ENCODE assay signal across 8 cellular contexts in genomic region chr10:114768394-114768786, GRCh38. TPM values are rescaled to one million over a fixed set of nuclear protein-coding genes. Genes with fewer than 3 reads are reported as not detected.
DNase-seq lines count a peak whose midpoint lies in the region; ATAC-seq and TF ChIP-seq lines count a peak whose summit lies in the region.

No MANE protein-coding gene starts in this region.

- peaks cover 18 to 30% of the 10 kb centered on the region in 2 donors for H3K27me3 Mint-ChIP-seq in T-cell
- peaks cover 2% of the 10 kb centered on the region for H3K27me3 Mint-ChIP-seq in glutamatergic neuron (ENCODE audit: unreplicated experiment)

- peaks cover 12 to 20% (median 15%) of the 10 kb centered on the region in 3 donors for H3K4me1 Mint-ChIP-seq in T-cell
- H3K4me1 Mint-ChIP-seq in glutamatergic neuron (ENCODE audit: low read depth, unreplicated experiment) = no peaks in the 10 kb centered on the region

- no peak overlapping the region for H3K27ac Mint-ChIP-seq in T-cell
- no peak overlapping the region for H3K27ac Mint-ChIP-seq in glutamatergic neuron (ENCODE audit: unreplicated experiment)

- peak overlapping the region in 3 of 21 experiments; percentile 12 to 56 (median 29) for H3K27ac ChIP-seq in skin epidermis

- CTCF ChIA-PET in T-cell (lab: Charles Lee) = interaction anchor here in 1 of 2 donors (1.7 kb wide), 1 partner anchor 297 kb away, joined by 7 read pairs; no protein-coding TSS in a partner anchor

- ATAC-seq in GM19351 (IDR thresholded peaks at IDR 0.05; ENCODE audit: unreplicated experiment) (peak; percentile 34), T-cell (replicated peaks in 1 of 4) (peak in 2 of 4 experiments; percentile 14 to 38), HG03521 (IDR thresholded peaks at IDR 0.05; ENCODE audit: unreplicated experiment) (no peak)

- DNase-seq in T-cell (no peak), glutamatergic neuron (peak; percentile 31), kidney tubule cell (ENCODE audit: low spot score) (no peak), GM20000 (ENCODE audit: low spot score) (no peak)
- DNase-seq in central memory CD4-positive, alpha-beta T cell = no peak

- POLR2A ChIA-PET in T-cell (lab: Charles Lee) = no interaction called here

- H3K9me3 Mint-ChIP-seq in T-cell (no peaks in the 10 kb centered on the region), glutamatergic neuron (ENCODE audit: unreplicated experiment) (peaks cover 1% of the 10 kb centered on the region)

- peak overlapping the region in 6 of 7 experiments; percentile 14 to 76 (median 54) for H3K4me3 ChIP-seq in skin epidermis

- H3K36me3 Mint-ChIP-seq in T-cell = no peaks in the 10 kb centered on the region
- no peaks in the 10 kb centered on the region for H3K36me3 Mint-ChIP-seq in glutamatergic neuron (ENCODE audit: unreplicated experiment)

- TF ChIP-seq CTCF in glutamatergic neuron (IDR thresholded peaks at IDR 0.05; ENCODE audit: partially characterized antibody, unreplicated experiment) = no peak
- no peak for TF ChIP-seq CTCF in GM20000 (IDR thresholded peaks at IDR 0.05; ENCODE audit: extremely low read depth, missing control alignments)

- peak overlapping the region; percentile 58 to 74 (median 64) for H3K4me3 Mint-ChIP-seq in T-cell
- H3K4me3 Mint-ChIP-seq in glutamatergic neuron (ENCODE audit: unreplicated experiment) = peak overlapping the region; percentile 79

RNA-seq across cellular contexts. Expression of gene FHIP2A, which starts 53.2 kb away (rescaled TPM):
- total RNA-seq in T-cell (10 to 100 TPM; 27.0 to 37.0 (median 31.9) TPM), glutamatergic neuron (ENCODE audit: unreplicated experiment) (31.7 TPM)
